Comparison of ENCODE assay signal across 27 cellular contexts in the genomic region with DNA sequence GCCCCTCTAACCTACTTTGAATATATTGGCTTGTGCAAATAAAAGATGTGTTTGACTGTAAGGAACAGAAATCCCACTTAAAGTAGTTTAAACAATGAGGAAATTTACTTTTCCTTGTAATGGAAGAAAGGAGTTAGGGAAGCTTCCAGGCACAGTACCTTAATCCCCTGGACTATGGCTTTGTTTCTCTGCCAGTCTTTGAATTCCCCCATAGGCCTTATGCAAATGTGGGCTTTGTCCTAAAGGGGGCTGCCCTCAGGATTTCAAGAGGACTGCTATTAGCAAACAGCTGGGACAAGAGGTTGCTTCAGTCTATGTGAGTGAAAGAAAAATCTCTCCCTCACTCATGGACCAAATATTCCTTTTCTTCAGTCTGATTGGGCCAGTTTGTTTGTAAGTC.
"Had no signal": no experiment of that assay in that cellular context is flagged by ENCODE, and none has a peak within 500 bp of the region (broad histone marks: within the 10 kb centered on the region; RNA-seq: fewer than 3 reads in every experiment).

No MANE protein-coding gene starts in this region.

- H3K4me1 ChIP-seq: left lung, prostate gland, testis, vagina had no signal

- H3K27me3 ChIP-seq: hepatocyte, left lung, testis, vagina had no signal

- H3K4me1 Mint-ChIP-seq: activated CD4-positive, alpha-beta T cell treated with anti-CD3 and anti-CD28 coated beads, Interleukin-2, amount 10 ng/mL, durations not matched to agents 7 days and 5 days; immature natural killer cell; mesothelial cell of epicardium; naive thymus-derived CD8-positive, alpha-beta T cell had no signal

- H3K9me3 Mint-ChIP-seq: activated CD4-positive, alpha-beta T cell treated with anti-CD3 and anti-CD28 coated beads, Interleukin-2, amount 10 ng/mL, durations not matched to agents 7 days and 5 days; activated T-helper 1 cell treated with anti-CD3 and anti-CD28 coated beads, Interleukin-12 subunit alpha, Interleukin-12 subunit beta, Interleukin-2, Interleukin-4 antibody, amounts not matched to agents 30 ng/mL and 10 ng/mL and 1 ng/mL, durations not matched to agents 14 hours and 24 hours and 36 hours; dendritic cell treated with granulocyte-macrophage colony-stimulating factor and Interleukin-4, amounts not matched to agents 40 ng/mL and 50 ng/mL, for 4 days; mesothelial cell of epicardium; T-helper 2 cell treated with Interferon-gamma antibody and Interleukin-4, amounts not matched to agents 5 μg/mL and 100 μg/mL, for 36 hours had no signal

- DNase-seq: activated CD4-positive, alpha-beta T cell treated with anti-CD3 and anti-CD28 coated beads, Interleukin-2, amount 10 ng/mL, durations not matched to agents 7 days and 5 days; activated CD4-positive, CD25-positive, alpha-beta regulatory T cell treated with anti-CD3 and anti-CD28 coated beads, Interleukin-2, amount 50 U/mL, for 72 hours; activated CD8-positive, alpha-beta T cell treated with anti-CD3 and anti-CD28 coated beads, Interleukin-2, amount 10 ng/mL, durations not matched to agents 7 days and 5 days; activated gamma-delta T cell; activated naive CD4-positive, alpha-beta T cell treated with anti-CD3 and anti-CD28 coated beads, Interleukin-2, amount 50 U/mL, for 16 hours; anterior cingulate cortex; caudate nucleus; effector CD8-positive, alpha-beta T cell; glutamatergic neuron; immature natural killer cell; left lung; naive thymus-derived CD8-positive, alpha-beta T cell; stimulated activated CD4-positive, alpha-beta T cell treated with anti-CD3 and anti-CD28 coated beads, Interleukin-4, amount 100 ng/mL, for 1 hour; stimulated activated naive CD4-positive, alpha-beta T cell; testis; trophoblast cell had no signal

- H3K36me3 ChIP-seq: left lung, prostate gland, vagina had no signal

- H3K27ac ChIP-seq: hepatocyte, left lung, prostate gland, testis, vagina, VCaP had no signal

- H3K4me3 ChIP-seq: hepatocyte, left lung, lung, prostate gland, testis, vagina had no signal

- H3K4me3 Mint-ChIP-seq: activated CD4-positive, alpha-beta T cell treated with anti-CD3 and anti-CD28 coated beads, Interleukin-2, amount 10 ng/mL, durations not matched to agents 7 days and 5 days; activated CD8-positive, alpha-beta T cell treated with anti-CD3 and anti-CD28 coated beads, Interleukin-2, amount 10 ng/mL, durations not matched to agents 7 days and 5 days; activated T-helper 1 cell treated with anti-CD3 and anti-CD28 coated beads, Interleukin-12 subunit alpha, Interleukin-12 subunit beta, Interleukin-2, Interleukin-4 antibody, amounts not matched to agents 30 ng/mL and 10 ng/mL and 1 ng/mL, durations not matched to agents 14 hours and 24 hours and 36 hours; brain; dendritic cell treated with granulocyte-macrophage colony-stimulating factor and Interleukin-4, amounts not matched to agents 40 ng/mL and 50 ng/mL, for 4 days; immature natural killer cell; mesothelial cell of epicardium; naive thymus-derived CD8-positive, alpha-beta T cell; T-helper 2 cell treated with Interferon-gamma antibody and Interleukin-4, amounts not matched to agents 5 μg/mL and 100 μg/mL, for 36 hours had no signal

- H3K27ac Mint-ChIP-seq: activated CD4-positive, alpha-beta T cell treated with anti-CD3 and anti-CD28 coated beads, Interleukin-2, amount 10 ng/mL, durations not matched to agents 7 days and 5 days; activated CD8-positive, alpha-beta T cell treated with anti-CD3 and anti-CD28 coated beads, Interleukin-2, amount 10 ng/mL, durations not matched to agents 7 days and 5 days; activated T-helper 1 cell treated with anti-CD3 and anti-CD28 coated beads, Interleukin-12 subunit alpha, Interleukin-12 subunit beta, Interleukin-2, Interleukin-4 antibody, amounts not matched to agents 30 ng/mL and 10 ng/mL and 1 ng/mL, durations not matched to agents 14 hours and 24 hours and 36 hours; dendritic cell treated with granulocyte-macrophage colony-stimulating factor and Interleukin-4, amounts not matched to agents 40 ng/mL and 50 ng/mL, for 4 days; immature natural killer cell; mesothelial cell of epicardium; naive thymus-derived CD8-positive, alpha-beta T cell; T-helper 2 cell treated with Interferon-gamma antibody and Interleukin-4, amounts not matched to agents 5 μg/mL and 100 μg/mL, for 36 hours had no signal

- H3K36me3 Mint-ChIP-seq: brain; immature natural killer cell; mesothelial cell of epicardium; naive thymus-derived CD8-positive, alpha-beta T cell had no signal

- ATAC-seq: activated CD8-positive, alpha-beta T cell treated with anti-CD3 and anti-CD28 coated beads, Interleukin-2, amount 10 ng/mL, durations not matched to agents 7 days and 5 days; esophagus mucosa; left lung; naive thymus-derived CD8-positive, alpha-beta T cell had no signal

- H3K9me3 ChIP-seq: left lung, prostate gland, testis, vagina had no signal
